ENCODE assay signal across 8 cellular contexts in genomic region chrX:21374163-21374993, GRCh38. TPM values are rescaled to one million over a fixed set of nuclear protein-coding genes. Genes with fewer than 3 reads are reported as not detected.
DNase-seq lines count a peak whose midpoint lies in the region; FAIRE-seq and TF ChIP-seq lines count a peak whose summit lies in the region.

CNKSR2 (plus strand) TSS chrX:21374418; CDS start chrX:21374898, 480 bp downstream.

- no peak for TF ChIP-seq POLR2A in NB4 (IDR thresholded peaks at IDR 0.05; ENCODE audit: extremely low read depth, insufficient read length)

- H3K79me2 ChIP-seq in GM23248 (ENCODE audit: insufficient read depth), result no peaks in the 10 kb centered on the region
- no peaks in the 10 kb centered on the region for H3K79me2 ChIP-seq in keratinocyte (ENCODE audit: control insufficient read depth, insufficient read depth, low read length)

- H2AFZ ChIP-seq in GM23248 (peak within 1 kb of the TSS; percentile 81), keratinocyte (ENCODE audit: control insufficient read depth, low read length) (peak within 1 kb of the TSS; percentile 74)

- H3K27ac ChIP-seq in GM23248 (no peak within 1 kb of the TSS), keratinocyte (ENCODE audit: control insufficient read depth, insufficient read depth, low read length) (no peak within 1 kb of the TSS)

- DNase-seq in ELF-1 (ENCODE audit: low read depth, low spot score), result peak; percentile 91
- peak; percentile 50 for DNase-seq in GM23248
- DNase-seq in NB4 (ENCODE audit: low read depth), result peak; percentile 2
- peak; percentile 39 to 86 (median 51) for DNase-seq in T-helper 2 cell
- DNase-seq in astrocyte of the hippocampus (ENCODE audit: low read depth, low spot score), result peak; percentile 77
- DNase-seq in keratinocyte (ENCODE audit: low read depth, low spot score), result no peak
- peak; percentile 3 to 61 (median 30) for DNase-seq in stimulated activated CD4-positive, alpha-beta T cell treated with anti-CD3 and anti-CD28 coated beads, Interleukin-1b, Interleukin-23, amount 100 ng/mL, for 24 hours (ENCODE audit: low read depth in 4 of 4, low spot score in 1 of 4)
- no peak for DNase-seq in mucosa of gallbladder (ENCODE audit: low spot score)

- TF ChIP-seq CTCF in NB4 (IDR thresholded peaks at IDR 0.05; ENCODE audit: low read depth, low read length), result no peak
- no peak for TF ChIP-seq CTCF in keratinocyte (optimal IDR thresholded peaks at IDR 0.05 in 1 of 3, IDR thresholded peaks at IDR 0.05 in 1 of 3, conservative IDR thresholded peaks at IDR 0.05 in 1 of 3; ENCODE audit: extremely low read depth in 1 of 3, insufficient read depth in 2 of 3, low read length in 3 of 3)

- peak within 1 kb of the TSS; percentile 78 for H3K4me2 ChIP-seq in GM23248 (ENCODE audit: unreplicated experiment)
- peak within 1 kb of the TSS; percentile 70 for H3K4me2 ChIP-seq in keratinocyte (ENCODE audit: control insufficient read depth, extremely low read depth, insufficient read depth, low read depth, low read length)

- in situ Hi-C loops in GM23248 (cut with MboI), result loop anchor here (25.0 kb wide), 1 partner anchor 837 kb away; no protein-coding TSS in a partner anchor

- no peak for FAIRE-seq in keratinocyte (lab: Jason Lieb, UNC)

- no peaks in the 10 kb centered on the region for H3F3A ChIP-seq in GM23248 (ENCODE audit: insufficient read depth)

- no peaks in the 10 kb centered on the region; the same call in 1 of the 2 replicates for H3K27me3 ChIP-seq in GM23248 (replicated peaks; ENCODE audit: insufficient read depth)
- no peaks in the 10 kb centered on the region for H3K27me3 ChIP-seq in keratinocyte (ENCODE audit: control insufficient read depth, extremely low read depth, insufficient read depth, low read length)

- WGBS in GM23248 (ENCODE audit: low coverage in 1 of 2, low lambda C conversion rate in 2 of 2, missing lambda C conversion rate in 2 of 2), 2 experiments, result 1% methylated on average over 26 to 31 of the region's 94 CpGs

- no peaks in the 10 kb centered on the region for H3K9me2 ChIP-seq in GM23248 (ENCODE audit: insufficient read depth)

- H3K4me3 ChIP-seq in GM23248 (peak within 1 kb of the TSS; percentile 71), NB4 (ENCODE audit: low read depth, low read length) (no peak within 1 kb of the TSS), keratinocyte (ENCODE audit: control insufficient read depth in 2 of 3, extremely low read depth in 1 of 3, insufficient read depth in 2 of 3, low read depth in 1 of 3, low read length in 3 of 3) (peak within 1 kb of the TSS; percentile 34 to 69 (median 62))

- H3K9ac ChIP-seq in GM23248, result no peak within 1 kb of the TSS
- H3K9ac ChIP-seq in keratinocyte (ENCODE audit: control insufficient read depth, extremely low read depth, insufficient read depth, low read length), result no peak within 1 kb of the TSS

- H3K4me1 ChIP-seq in GM23248 (ENCODE audit: insufficient read depth), result no peaks in the 10 kb centered on the region
- H3K4me1 ChIP-seq in keratinocyte (ENCODE audit: control insufficient read depth, extremely low read depth, insufficient read depth, low read length), result no peaks in the 10 kb centered on the region

- H4K20me1 ChIP-seq in GM23248 (ENCODE audit: insufficient read depth), result no peaks in the 10 kb centered on the region
- H4K20me1 ChIP-seq in keratinocyte (ENCODE audit: control insufficient read depth, extremely low read depth, insufficient read depth, low read length), result no peaks in the 10 kb centered on the region

- H3K9me1 ChIP-seq in keratinocyte (ENCODE audit: control insufficient read depth, extremely low read depth, insufficient read depth, low read length), result no peaks in the 10 kb centered on the region

- H3K36me3 ChIP-seq in GM23248 (ENCODE audit: low read depth) (no peaks in the 10 kb centered on the region), keratinocyte (ENCODE audit: control insufficient read depth in 2 of 2, extremely low read depth in 1 of 2, insufficient read depth in 2 of 2, low read length in 2 of 2) (no peaks in the 10 kb centered on the region)

- no peaks in the 10 kb centered on the region for H3K9me3 ChIP-seq in GM23248 (ENCODE audit: low read depth)
- no peaks in the 10 kb centered on the region for H3K9me3 ChIP-seq in keratinocyte (ENCODE audit: control insufficient read depth, low read depth, low read length)

- dilution Hi-C loops in keratinocyte (cut with MboI; ENCODE audit: extremely low pct_ligation_motif_present, low sequenced_read_pairs), result no loop called here

RNA-seq across cellular contexts. Expression of gene CNKSR2, which starts in this region (rescaled TPM):
- total RNA-seq in GM23248 (2014; rRNA removed; shearing (Covaris generic)), result 0.51 and 0.76 TPM in 2 replicates
- polyA plus RNA-seq in GM23248 (2016; fragmentation: Nextera tagmentation; extraction: Ambion mirVana) (0.14 and 0.43 TPM in 2 replicates), keratinocyte (0.19 to 1.6 TPM (median 0.63 TPM) in 3 replicates)
- 0.21 TPM for polyA plus RNA-seq in keratinocyte (2011; ENCODE audit: low read depth)
- 0.21 and 0.52 TPM in 2 replicates for polyA plus RNA-seq in keratinocyte (2011; cell fraction: cytosol; rRNA removed)
- 0.21 and 0.33 TPM in 2 replicates for polyA plus RNA-seq in keratinocyte (2011; cell fraction: nucleus; rRNA removed)
- polyA plus RNA-seq in keratinocyte (2012; ENCODE audit: low replicate concordance), result 0.08 and 1.7 TPM in 2 replicates
- polyA minus RNA-seq in keratinocyte, result 0.07 to 3.7 TPM (median 3.5 TPM) in 3 replicates
- not detected for polyA minus RNA-seq in keratinocyte (2011; cell fraction: cytosol; rRNA and poly(A)+ RNA removed)
- 0.84 and 0.93 TPM in 2 replicates for polyA minus RNA-seq in keratinocyte (2011; cell fraction: nucleus; rRNA and poly(A)+ RNA removed)
- 0.86 TPM for total RNA-seq in mucosa of gallbladder

Comparison
In these comparisons a context has a peak if more than half of its experiments do, and no peak if none do; other contexts are left out.
1. Peak in DNase-seq, H3K4me3 ChIP-seq and H3K4me2 ChIP-seq in GM23248; RNA of the gene not detected or under 1 TPM.
2. DNase-seq: peak in ELF-1 (single experiment), NB4 (single experiment), T-helper 2 cell (5 of 5), astrocyte of the hippocampus (single experiment) and stimulated activated CD4-positive, alpha-beta T cell treated with anti-CD3 and anti-CD28 coated beads, Interleukin-1b, Interleukin-23, amount 100 ng/mL, for 24 hours (4 of 4); none in keratinocyte (single experiment) and mucosa of gallbladder (single experiment).